In genomic region chr12:104793968-104794367, GRCh38 we compare ENCODE assay signal across 8 cellular contexts.
"Had no signal": no experiment of that assay in that cellular context is flagged by ENCODE, and none has a peak within 500 bp of the region (broad histone marks: within the 10 kb centered on the region; RNA-seq: fewer than 3 reads in every experiment).

No MANE protein-coding gene starts in this region.

- DNase-seq: GOT3, H7, Karpas-422, KBM-7 had no signal

- H3K36me3 ChIP-seq: HAP-1 had no signal

- H3K4me3 ChIP-seq: HAP-1 had no signal

- H3K9me3 ChIP-seq: HAP-1 had no signal

- H3K27ac ChIP-seq: HL-60, KMS-11 had no signal

- H3K9ac ChIP-seq: KMS-11 had no signal

- H3K4me2 ChIP-seq: KMS-11 had no signal

- ATAC-seq: HCT116 had no signal

- H3K4me1 ChIP-seq: HAP-1 had no signal
